ENCODE assay signal across 28 cellular contexts in the genomic region with DNA sequence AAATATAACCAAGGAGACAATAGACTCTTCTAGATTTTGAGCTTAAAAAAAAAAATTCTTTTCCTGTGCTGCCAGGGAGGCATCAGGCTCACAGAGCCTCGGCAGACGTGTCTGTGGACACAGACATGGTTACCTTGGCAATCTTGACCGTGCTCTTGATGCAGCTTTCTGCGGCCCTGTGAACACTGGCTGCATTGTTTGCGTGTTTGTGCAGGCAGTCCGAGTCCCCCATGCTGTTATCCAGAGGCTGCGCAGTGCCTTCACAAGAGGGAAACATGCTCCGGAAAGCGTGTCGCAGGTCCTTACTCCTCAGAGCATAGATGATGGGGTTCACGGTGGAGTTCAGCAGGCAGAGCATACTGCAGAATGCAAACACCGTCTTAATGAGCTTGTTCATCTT. TPM values are rescaled to one million over a fixed set of nuclear protein-coding genes. Genes with fewer than 3 reads are reported as not detected.
"Had no signal": no experiment of that assay in that cellular context is flagged by ENCODE, and none has a peak within 500 bp of the region (broad histone marks: within the 10 kb centered on the region; RNA-seq: fewer than 3 reads in every experiment).

No MANE protein-coding gene starts in this region.

- H3K4me1 Mint-ChIP-seq: activated CD4-positive, alpha-beta T cell treated with anti-CD3 and anti-CD28 coated beads, Interleukin-2, amount 10 ng/mL, durations not matched to agents 7 days and 5 days; T-cell had no signal

- H3K36me3 ChIP-seq: brain microvascular endothelial cell, cardiac muscle cell had no signal

- H3K4me3 ChIP-seq: cardiac muscle cell, K562, SK-N-MC had no signal

- DNase-seq: activated CD4-positive, alpha-beta memory T cell treated with anti-CD3 and anti-CD28 coated beads for 36 hours; activated CD4-positive, alpha-beta T cell treated with anti-CD3 and anti-CD28 coated beads, Interleukin-2, amount 10 ng/mL, durations not matched to agents 7 days and 5 days; activated CD4-positive, CD25-positive, alpha-beta regulatory T cell; activated CD8-positive, alpha-beta memory T cell treated with anti-CD3 and anti-CD28 coated beads for 24 hours; activated gamma-delta T cell; activated naive CD4-positive, alpha-beta T cell treated with anti-CD3 and anti-CD28 coated beads for 36 hours; activated T-cell treated with anti-CD3 and anti-CD28 coated beads, Interleukin-2, amount 50 U/mL, for 4 hours; brain microvascular endothelial cell; Karpas-422; MM.1S; NCI-H1105; NCI-H1436; NCI-H187; NCI-H2081; NCI-H2171; NCI-H2227 treated with DMSO at 0.1 percent for 48 hours; NCI-H446 treated with DMSO at 0.1 percent for 48 hours; NCI-H524 treated with DMSO at 0.1 percent for 48 hours; NK-92 treated with Interleukin-12 subunit alpha and Interleukin-12 subunit beta, amount 100 ng/mL, for 24 hours; PC-3; SHP77 treated with DMSO at 0.1 percent for 48 hours; T-cell; T-helper 2 cell; T1000 had no signal

- H3K27me3 Mint-ChIP-seq: activated CD4-positive, alpha-beta T cell treated with anti-CD3 and anti-CD28 coated beads, Interleukin-2, amount 10 ng/mL, durations not matched to agents 7 days and 5 days had no signal

- H3K9me3 Mint-ChIP-seq: activated CD4-positive, alpha-beta memory T cell treated with anti-CD3 and anti-CD28 coated beads for 36 hours; activated CD4-positive, alpha-beta T cell treated with anti-CD3 and anti-CD28 coated beads, Interleukin-2, amount 10 ng/mL, durations not matched to agents 7 days and 5 days; activated naive CD4-positive, alpha-beta T cell treated with anti-CD3 and anti-CD28 coated beads for 36 hours; activated T-cell treated with anti-CD3 and anti-CD28 coated beads, Interleukin-2, amount 50 U/mL, for 4 hours; T-cell had no signal

- H3K27ac ChIP-seq: brain microvascular endothelial cell, cardiac muscle cell, SK-N-MC had no signal

- H3K27me3 ChIP-seq: brain microvascular endothelial cell, cardiac muscle cell had no signal

- ATAC-seq: activated T-cell treated with anti-CD3 and anti-CD28 coated beads, Interleukin-2, amount 50 U/mL, for 4 hours; K562; PC-3; T-cell had no signal

- H3K27ac Mint-ChIP-seq: activated CD4-positive, alpha-beta memory T cell treated with anti-CD3 and anti-CD28 coated beads for 36 hours; activated CD4-positive, alpha-beta T cell treated with anti-CD3 and anti-CD28 coated beads, Interleukin-2, amount 10 ng/mL, durations not matched to agents 7 days and 5 days; activated naive CD4-positive, alpha-beta T cell treated with anti-CD3 and anti-CD28 coated beads for 36 hours; activated naive CD8-positive, alpha-beta T cell; T-cell had no signal

- H3K4me3 Mint-ChIP-seq: activated CD4-positive, alpha-beta memory T cell treated with anti-CD3 and anti-CD28 coated beads for 36 hours; activated CD4-positive, alpha-beta T cell treated with anti-CD3 and anti-CD28 coated beads, Interleukin-2, amount 10 ng/mL, durations not matched to agents 7 days and 5 days; activated naive CD4-positive, alpha-beta T cell treated with anti-CD3 and anti-CD28 coated beads for 36 hours; activated naive CD8-positive, alpha-beta T cell; activated T-cell treated with anti-CD3 and anti-CD28 coated beads, Interleukin-2, amount 50 U/mL, for 4 hours; T-cell had no signal

- H3K36me3 Mint-ChIP-seq: activated CD4-positive, alpha-beta memory T cell treated with anti-CD3 and anti-CD28 coated beads for 36 hours; activated naive CD8-positive, alpha-beta T cell; T-cell had no signal

RNA-seq across cellular contexts. Expression of a gene that starts 22.4 kb away (rescaled TPM):
- total RNA-seq: activated CD4-positive, alpha-beta memory T cell treated with anti-CD3 and anti-CD28 coated beads for 36 hours; activated CD4-positive, alpha-beta T cell treated with anti-CD3 and anti-CD28 coated beads, Interleukin-2, amount 10 ng/mL, durations not matched to agents 7 days and 5 days; activated naive CD4-positive, alpha-beta T cell treated with anti-CD3 and anti-CD28 coated beads for 36 hours; PC-3 had no signal
